8 cellular contexts compared by ENCODE assay signal in genomic region chr14:91286530-91286937, GRCh38. TPM values are rescaled to one million over a fixed set of nuclear protein-coding genes. Genes with fewer than 3 reads are reported as not detected.
A peak's percentile ranks its signal among the peaks of the same experiment; 100 is the strongest.
DNase-seq lines count a peak whose midpoint lies in the region; ATAC-seq and TF ChIP-seq lines count a peak whose summit lies in the region.

No MANE protein-coding gene starts in this region.

- RAD21 ChIA-PET in HCT116 (lab: Charles Lee; ENCODE audit: low non-redundant PET in 1 of 2, low total read pairs in 2 of 2, uncharacterized antibody in 2 of 2, unreplicated experiment in 2 of 2) = interaction anchor here (1.0 to 1.1 kb wide), 2 partner anchors 109 kb away, joined by 3 to 6 read pairs; no protein-coding TSS in a partner anchor

- H3K36me3 ChIP-seq in BE2C = no peaks in the 10 kb centered on the region
- H3K36me3 ChIP-seq in HCT116 (ENCODE audit: control insufficient read depth in 1 of 2, insufficient read depth in 2 of 2, low read length in 2 of 2) = no peaks in the 10 kb centered on the region; a peak in 2 of 4 replicates
- H3K36me3 ChIP-seq in left lung = peaks cover 0 to 92% of the 10 kb centered on the region in 2 donors

- no peaks in the 10 kb centered on the region for H4K20me1 ChIP-seq in HCT116 (ENCODE audit: insufficient read depth)

- CTCF ChIA-PET in HCT116 (lab: Charles Lee) = interaction anchor here (0.7 to 3.4 kb wide), 3 partner anchors 109 to 135 kb away, joined by 3 to 20 read pairs (median 3); no protein-coding TSS in a partner anchor

- no peak overlapping the region for H2AFZ ChIP-seq in HCT116 (ENCODE audit: low read depth, low read length, poor library complexity, severe bottlenecking)

- TF ChIP-seq CTCF in BE2C (IDR thresholded peaks at IDR 0.05; ENCODE audit: low read depth, low read length) (peak; percentile 88), HCT116 (IDR thresholded peaks at IDR 0.05 in 2 of 3, conservative IDR thresholded peaks at IDR 0.05 in 1 of 3; ENCODE audit: borderline replicate concordance in 1 of 3, insufficient read depth in 1 of 3, low read depth in 2 of 3, low read length in 2 of 3) (peak; percentile 79 to 95 (median 88)), choroid plexus epithelial cell (conservative IDR thresholded peaks at IDR 0.05; ENCODE audit: low read depth, low read length) (peak; percentile 90), left lung (IDR thresholded peaks at IDR 0.05) (peak; percentile 86 to 88)

- H3K9ac ChIP-seq in HCT116 (ENCODE audit: low read length) = no peak overlapping the region

- BruUV-seq in HCT116 (replicated peaks; lab: Mats Ljungman, UMichigan) = no TSS peak

- intact Hi-C loops in HCT116 (cut with micrococcal nuclease) (loop anchor here (1.0 kb wide), 2 partner anchors 109 to 383 kb away; no protein-coding TSS in a partner anchor), left lung (cut with DNase I) (loop anchor here (10.0 kb wide), 2 partner anchors 122 to 382 kb away; no protein-coding TSS in a partner anchor)

- no peak overlapping the region for H3K4me3 ChIP-seq in BE2C (ENCODE audit: low read depth, low read length)
- H3K4me3 ChIP-seq in HCT116 (replicated peaks in 1 of 2; ENCODE audit: low read depth in 1 of 2, low read length in 2 of 2) = no peak overlapping the region
- H3K4me3 ChIP-seq in choroid plexus epithelial cell (ENCODE audit: low read depth, low read length) = no peak overlapping the region
- H3K4me3 ChIP-seq in left lung = no peak overlapping the region

- no peak overlapping the region for H3K4me2 ChIP-seq in HCT116 (ENCODE audit: low read length)

- no peak overlapping the region for H3K27ac ChIP-seq in HCT116 (ENCODE audit: low read depth, low read length)
- H3K27ac ChIP-seq in left lung = no peak overlapping the region

- H3K9me2 ChIP-seq in HCT116 (ENCODE audit: insufficient read depth) = no peaks in the 10 kb centered on the region

- peak; percentile 94 for ATAC-seq in HCT116
- ATAC-seq in left lung = peak; percentile 90
- ATAC-seq in HG03432 (IDR thresholded peaks at IDR 0.05; ENCODE audit: unreplicated experiment) = no peak

- POLR2A ChIA-PET in HCT116 (lab: Charles Lee) = no interaction called here

- DNase-seq in BE2C (peak; percentile 79), HCT116 (ENCODE audit: low read depth, low spot score) (peak; percentile 49), NCI-H524 (lab: John Stamatoyannopoulos, UW) (peak; percentile 89 to 92), choroid plexus epithelial cell (ENCODE audit: low read depth) (peak; percentile 79), left lung (peak in 1 of 2 donors; percentile 65)
- peak; percentile 88 for DNase-seq in activated CD4-positive, alpha-beta T cell treated with anti-CD3 and anti-CD28 coated beads for 48 hours
- peak; percentile 52 to 83 (median 65) for DNase-seq in stimulated activated CD4-positive, alpha-beta T cell treated with anti-CD3 and anti-CD28 coated beads, TNF-alpha, amount 100 ng/mL, for 1 hour (ENCODE audit: low read depth in 3 of 3, low spot score in 1 of 3)

- TF ChIP-seq RAD21 in HCT116 (IDR thresholded peaks at IDR 0.05; ENCODE audit: low read depth) = peak; percentile 79

- no peaks in the 10 kb centered on the region for H3K9me3 ChIP-seq in BE2C
- no peaks in the 10 kb centered on the region for H3K9me3 ChIP-seq in HCT116 (ENCODE audit: control insufficient read depth in 1 of 2, insufficient read depth in 1 of 2, low read depth in 1 of 2, low read length in 2 of 2)
- no peaks in the 10 kb centered on the region for H3K9me3 ChIP-seq in left lung

- no peak for TF ChIP-seq POLR2A in HCT116 (IDR thresholded peaks at IDR 0.05; ENCODE audit: borderline replicate concordance, extremely low read depth, insufficient read depth, insufficient read length)

- H3K4me1 ChIP-seq in BE2C (peaks cover 19% of the 10 kb centered on the region), HCT116 (ENCODE audit: control insufficient read depth in 1 of 2, insufficient read depth in 2 of 2, low read length in 2 of 2) (no peaks in the 10 kb centered on the region; a peak in 1 of 4 replicates), left lung (peaks cover 3 to 9% of the 10 kb centered on the region in 2 donors)

- H3K27me3 ChIP-seq in BE2C (no peaks in the 10 kb centered on the region), HCT116 (ENCODE audit: insufficient read depth, low read length) (no peaks in the 10 kb centered on the region), left lung (no peaks in the 10 kb centered on the region)

- H3K79me2 ChIP-seq in HCT116 (ENCODE audit: insufficient read depth, low read length) = no peaks in the 10 kb centered on the region

TF ChIP-seq in HCT116, 20 proteins besides CTCF, POLR2A, EP300 and RAD21:
- TF ChIP-seq ELF1 (IDR thresholded peaks at IDR 0.05; ENCODE audit: borderline replicate concordance, low read depth) = no peak
- TF ChIP-seq ZBTB33 (IDR thresholded peaks at IDR 0.05; ENCODE audit: extremely low read depth, insufficient replicate concordance, low read length) = no peak
- no peak for TF ChIP-seq EGR1 (IDR thresholded peaks at IDR 0.05; ENCODE audit: low read depth)
- no peak for TF ChIP-seq ZNF274 (IDR thresholded peaks at IDR 0.05; ENCODE audit: low read depth, low read length)
- TF ChIP-seq CBX3 (IDR thresholded peaks at IDR 0.05; ENCODE audit: low read depth) = no peak
- no peak for TF ChIP-seq FOSL1 (IDR thresholded peaks at IDR 0.05; ENCODE audit: low read depth)
- no peak for TF ChIP-seq POLR2AphosphoS5 (IDR thresholded peaks at IDR 0.05; ENCODE audit: low read depth, low read length)
- no peak for TF ChIP-seq SP1 (IDR thresholded peaks at IDR 0.05; ENCODE audit: low read depth)
- no peak for TF ChIP-seq SIN3A (IDR thresholded peaks at IDR 0.05; ENCODE audit: low read depth)
- no peak for TF ChIP-seq YY1 (IDR thresholded peaks at IDR 0.05; ENCODE audit: extremely low read depth, insufficient replicate concordance, low read depth, low read length)
- no peak for TF ChIP-seq SRF (IDR thresholded peaks at IDR 0.05; ENCODE audit: low read depth)
- TF ChIP-seq CEBPB (IDR thresholded peaks at IDR 0.05; ENCODE audit: low read depth) = no peak

RNA-seq across cellular contexts. Expression of gene GPR68, which starts 42.0 kb away (rescaled TPM):
- polyA plus RNA-seq in BE2C (2012; ENCODE audit: insufficient read depth, insufficient read length, low read depth) = 25.8 TPM
- total RNA-seq in HCT116 (2021; ENCODE audit: unreplicated experiment) = not detected
- polyA plus RNA-seq in HCT116 (2012) = 0.72 and 0.75 TPM in 2 replicates
- total RNA-seq in left lung = 1 to 10 TPM; 3.9 to 4.2 TPM
